18 cellular contexts compared by ENCODE assay signal in the genomic region with DNA sequence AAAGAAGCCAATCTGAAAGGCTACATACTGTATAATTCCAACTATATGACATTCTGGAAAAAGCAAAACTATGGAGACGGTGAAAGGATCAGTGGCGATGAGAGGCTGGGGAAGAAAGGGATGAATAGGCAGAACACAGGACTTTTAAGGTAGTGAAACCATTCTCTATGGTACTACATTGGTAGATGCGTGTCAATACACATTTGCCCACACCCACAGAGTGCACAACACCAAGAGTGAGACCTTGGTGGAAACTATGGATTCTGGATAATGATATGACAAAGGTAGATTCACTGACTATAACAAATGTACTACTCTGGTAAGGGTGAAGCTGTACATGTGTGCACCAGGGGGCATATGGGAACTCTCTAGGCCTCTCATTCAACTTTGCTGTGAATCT.
"Had no signal": no experiment of that assay in that cellular context is flagged by ENCODE, and none has a peak within 500 bp of the region (broad histone marks: within the 10 kb centered on the region; RNA-seq: fewer than 3 reads in every experiment).

No MANE protein-coding gene starts in this region.

- H3K9me3 Mint-ChIP-seq: activated CD4-positive, alpha-beta T cell treated with anti-CD3 and anti-CD28 coated beads, Interleukin-2, amount 10 ng/mL, durations not matched to agents 7 days and 5 days; activated T-cell treated with anti-CD3 and anti-CD28 coated beads, Interleukin-2, amount 50 U/mL, for 4 hours had no signal

- H3K27me3 ChIP-seq: adrenal gland, esophagus squamous epithelium, sigmoid colon, spleen, upper lobe of right lung had no signal

- H3K36me3 ChIP-seq: adrenal gland, esophagus squamous epithelium, upper lobe of right lung had no signal

- H3K4me3 Mint-ChIP-seq: activated CD4-positive, alpha-beta T cell treated with anti-CD3 and anti-CD28 coated beads, Interleukin-2, amount 10 ng/mL, durations not matched to agents 7 days and 5 days; activated T-cell treated with anti-CD3 and anti-CD28 coated beads, Interleukin-2, amount 50 U/mL, for 4 hours; naive thymus-derived CD4-positive, alpha-beta T cell had no signal

- H3K27ac ChIP-seq: adrenal gland, esophagus squamous epithelium, sigmoid colon, spleen, upper lobe of right lung had no signal

- H3K27me3 Mint-ChIP-seq: activated CD4-positive, alpha-beta T cell treated with anti-CD3 and anti-CD28 coated beads, Interleukin-2, amount 10 ng/mL, durations not matched to agents 7 days and 5 days; naive thymus-derived CD4-positive, alpha-beta T cell had no signal

- H3K4me3 ChIP-seq: adrenal gland, esophagus squamous epithelium, sigmoid colon, spleen, upper lobe of right lung had no signal

- H3K27ac Mint-ChIP-seq: activated CD4-positive, alpha-beta T cell treated with anti-CD3 and anti-CD28 coated beads, Interleukin-2, amount 10 ng/mL, durations not matched to agents 7 days and 5 days had no signal

- H3K9me3 ChIP-seq: adrenal gland, esophagus squamous epithelium, sigmoid colon, spleen, upper lobe of right lung had no signal

- DNase-seq: activated CD4-positive, alpha-beta T cell treated with anti-CD3 and anti-CD28 coated beads, Interleukin-2, amount 10 ng/mL, durations not matched to agents 7 days and 5 days; activated CD8-positive, alpha-beta memory T cell treated with anti-CD3 and anti-CD28 coated beads, Interleukin-2, amount 50 U/mL, for 4 hours; activated naive CD4-positive, alpha-beta T cell treated with anti-CD3 and anti-CD28 coated beads, Interleukin-2, amount 50 U/mL, for 16 hours; activated T-cell treated with anti-CD3 and anti-CD28 coated beads, Interleukin-2, amount 50 U/mL, for 4 hours; adrenal gland; cerebellar nuclear complex; effector CD4-positive, alpha-beta T cell; esophagus squamous epithelium; mesendoderm; naive thymus-derived CD4-positive, alpha-beta T cell; sigmoid colon; spleen; stimulated activated naive CD4-positive, alpha-beta T cell; T-helper 9 cell; upper lobe of right lung had no signal

- H3K4me1 ChIP-seq: adrenal gland, esophagus squamous epithelium, sigmoid colon had no signal

- FAIRE-seq: astrocyte, bronchial epithelial cell, endothelial cell of umbilical vein had no signal
